Comparison of ENCODE assay signal across 8 cellular contexts in the genomic region with DNA sequence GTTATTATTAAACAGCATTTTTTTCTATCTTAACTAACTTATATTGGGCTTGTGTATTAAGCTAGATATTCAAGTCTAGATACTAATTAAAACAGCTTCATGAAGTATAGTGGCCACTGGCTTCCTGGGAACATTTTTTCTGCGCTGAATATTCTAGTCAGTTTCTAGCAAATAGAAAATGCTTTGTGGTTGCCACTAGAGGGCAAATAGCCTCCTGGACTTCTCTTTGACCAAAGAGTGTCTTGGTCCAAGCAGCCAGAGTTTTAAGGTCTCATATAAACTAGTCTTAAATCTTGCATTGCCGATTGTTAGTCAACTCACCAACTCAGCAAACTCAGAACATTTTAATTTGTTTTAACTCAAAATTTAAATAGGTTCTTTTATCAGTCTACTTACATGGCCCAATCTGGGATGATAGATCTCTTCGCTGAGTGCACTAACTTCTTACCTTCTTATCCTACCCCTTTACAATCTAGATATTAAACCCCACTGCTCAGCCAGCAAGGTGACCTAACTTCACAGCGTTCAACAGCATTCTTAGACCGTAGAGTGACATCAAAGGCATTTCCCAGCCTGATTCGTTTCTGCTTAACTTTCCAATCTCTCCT. TPM values are rescaled to one million over a fixed set of nuclear protein-coding genes. Genes with fewer than 3 reads are reported as not detected.
A peak's percentile ranks its signal among the peaks of the same experiment; 100 is the strongest.
DNase-seq lines count a peak whose midpoint lies in the region; ATAC-seq, FAIRE-seq and TF ChIP-seq lines count a peak whose summit lies in the region.

No MANE protein-coding gene starts in this region.

- H3K79me2 ChIP-seq in GM12878 (ENCODE audit: control insufficient read depth, insufficient read depth, low read length), result no peaks in the 10 kb centered on the region
- no peaks in the 10 kb centered on the region for H3K79me2 ChIP-seq in HepG2 (ENCODE audit: insufficient read depth, low read length)

- DNase-seq in DMS53 treated with DMSO at 0.1 percent for 48 hours (lab: John Stamatoyannopoulos, UW; ENCODE audit: unreplicated experiment) (peak; percentile 77), GM12878 (ENCODE audit: low read depth, low spot score) (no peak), HepG2 (ENCODE audit: low spot score) (peak; percentile 67), NOMO-1 treated with dmso at 0.1 percent for 144 hours (lab: John Stamatoyannopoulos, UW; ENCODE audit: unreplicated experiment) (no peak)

- TF ChIP-seq EP300 in GM12878 (IDR thresholded peaks at IDR 0.05; ENCODE audit: borderline replicate concordance in 1 of 2, control insufficient read depth in 1 of 2, low read depth in 2 of 2, low read length in 2 of 2) (no peak), HepG2 (IDR thresholded peaks at IDR 0.05; ENCODE audit: low read depth in 2 of 2, low read length in 2 of 2) (no peak), HepG2 (CRISPR knock-in tag; IDR thresholded peaks at IDR 0.05; ENCODE audit: borderline replicate concordance) (no peak)

- in situ Hi-C loops in GM12878 (cut with MboI), result no loop called here
- in situ Hi-C loops in HepG2 (cut with HindIII; ENCODE audit: extremely low pct_ligation_motif_present, low pct_unique_long_range_greater_than_20kb), result no loop called here

- intact Hi-C loops in GM12878 (cut with micrococcal nuclease; ENCODE audit: unreplicated experiment), result loop anchor here (5.0 kb wide), 1 partner anchor 245 kb away; no protein-coding TSS in a partner anchor
- intact Hi-C loops in HepG2 (cut with micrococcal nuclease; ENCODE audit: unreplicated experiment), result loop anchor here (1.0 kb wide), 1 partner anchor 40 kb away; no protein-coding TSS in a partner anchor

- H3K9me3 ChIP-seq in GM12878 (replicated peaks; ENCODE audit: control insufficient read depth, insufficient read depth, low read length), result no peaks in the 10 kb centered on the region
- no peaks in the 10 kb centered on the region for H3K9me3 ChIP-seq in HepG2 (ENCODE audit: low read length)

- TF ChIP-seq RAD21 in GM12878 (IDR thresholded peaks at IDR 0.05; ENCODE audit: insufficient read depth, low read depth, low read length) (no peak), HepG2 (CRISPR knock-in tag; IDR thresholded peaks at IDR 0.05) (peak; percentile 44; the same call in 1 of the 2 replicates)

- 18% methylated on average over 6 of the region's 6 CpGs for WGBS in GM12878 (ENCODE audit: insufficient coverage, insufficient replicate concordance, low lambda C conversion rate, missing lambda C conversion rate)
- WGBS in HepG2 (ENCODE audit: low lambda C conversion rate), result 22% methylated on average over 6 of the region's 6 CpGs

- no TSS peak for BruUV-seq in GM12878 (replicated peaks; lab: Mats Ljungman, UMichigan)
- BruUV-seq in HepG2 (replicated peaks; lab: Mats Ljungman, UMichigan), result no TSS peak

- TF ChIP-seq CTCF in GM12878 (IDR thresholded peaks at IDR 0.05 in 2 of 3, conservative IDR thresholded peaks at IDR 0.05 in 1 of 3; ENCODE audit: control insufficient read depth in 2 of 3, extremely low read depth in 1 of 3, insufficient read depth in 1 of 3, low read depth in 3 of 3, low read length in 3 of 3), result peak; percentile 25 to 43 (median 41); a peak in 5 of 6 replicates
- peak; percentile 67 for TF ChIP-seq CTCF in HepG2 (CRISPR knock-in tag; IDR thresholded peaks at IDR 0.05)

- H2AFZ ChIP-seq in GM12878 (ENCODE audit: control insufficient read depth, low read depth, low read length), result no peak overlapping the region
- H2AFZ ChIP-seq in HepG2 (ENCODE audit: low read length), result no peak overlapping the region

- H3K27ac ChIP-seq in GM12878 (ENCODE audit: control insufficient read depth, insufficient read depth), result no peak overlapping the region
- H3K27ac ChIP-seq in HepG2 (ENCODE audit: extremely low read length, insufficient read depth, low read length), result no peak overlapping the region

- TF ChIP-seq POLR2A in GM12878 (IDR thresholded peaks at IDR 0.05; ENCODE audit: low read depth, low read length), result no peak
- no peak for TF ChIP-seq POLR2A in HepG2 (IDR thresholded peaks at IDR 0.05; ENCODE audit: insufficient read depth in 1 of 2, low read depth in 2 of 2, low read length in 2 of 2)

- FAIRE-seq in GM12878 (lab: Jason Lieb, UNC) (no peak), HepG2 (lab: Jason Lieb, UNC) (peak; percentile 36)

- H3K9ac ChIP-seq in GM12878 (ENCODE audit: control insufficient read depth, insufficient read depth, low read length) (no peak overlapping the region), HepG2 (ENCODE audit: insufficient read depth, low read depth, low read length) (no peak overlapping the region)

- H3K4me2 ChIP-seq in GM12878 (ENCODE audit: control insufficient read depth, insufficient read depth), result no peak overlapping the region
- H3K4me2 ChIP-seq in HepG2 (ENCODE audit: low read depth, low read length), result peak overlapping the region; percentile 4; the same call in 1 of the 2 replicates

- H3K27me3 ChIP-seq in GM12878 (replicated peaks in 1 of 2; ENCODE audit: control insufficient read depth in 2 of 2, insufficient read depth in 2 of 2, low read length in 1 of 2) (no peaks in the 10 kb centered on the region), HepG2 (ENCODE audit: control insufficient read depth in 1 of 2, insufficient read depth in 2 of 2, low read length in 2 of 2) (no peaks in the 10 kb centered on the region)

- RAD21 ChIA-PET in GM12878 (lab: Charles Lee; ENCODE audit: unreplicated experiment), result no interaction called here

- CTCF ChIA-PET in GM12878 (lab: Yijun Ruan, JAX), result no interaction called here
- CTCF ChIA-PET in HepG2 (lab: Yijun Ruan, JAX; ENCODE audit: low intra/inter-chr PET ratio, low total read pairs), result interaction anchor here (2.5 kb wide), 1 partner anchor 39 kb away, joined by 15 read pairs; no protein-coding TSS in a partner anchor

- H3K4me3 ChIP-seq in GM12878 (no peak overlapping the region), HepG2 (replicated peaks in 1 of 3; ENCODE audit: insufficient read depth in 1 of 3, low read depth in 2 of 3, low read length in 3 of 3) (0 out of 6 replicates have a peak overlapping the region, but pooled peaks of 1 of the 3 experiments have one; percentile 59)

- H3K36me3 ChIP-seq in GM12878 (ENCODE audit: control insufficient read depth in 2 of 2, insufficient read depth in 2 of 2, low read length in 1 of 2), result no peaks in the 10 kb centered on the region
- no peaks in the 10 kb centered on the region for H3K36me3 ChIP-seq in HepG2 (replicated peaks in 1 of 2; ENCODE audit: control insufficient read depth in 1 of 2, insufficient read depth in 2 of 2, low read length in 2 of 2)

- POLR2A ChIA-PET in GM12878 (lab: Charles Lee) (no interaction called here), HepG2 (lab: Yijun Ruan, JAX) (no interaction called here)

- no peaks in the 10 kb centered on the region for H4K20me1 ChIP-seq in GM12878 (ENCODE audit: control insufficient read depth, insufficient read depth)
- no peaks in the 10 kb centered on the region for H4K20me1 ChIP-seq in HepG2 (ENCODE audit: insufficient read depth, low read length)

- SMC1A ChIA-PET in GM12878 (lab: Charles Lee; ENCODE audit: uncharacterized antibody, unreplicated experiment), result no interaction called here

- H3K4me1 ChIP-seq in GM12878 (ENCODE audit: control insufficient read depth, insufficient read depth, low read length) (no peaks in the 10 kb centered on the region), HepG2 (ENCODE audit: insufficient read depth, low read length) (peaks cover 26% of the 10 kb centered on the region)

- ATAC-seq in HG03432 (IDR thresholded peaks at IDR 0.05; ENCODE audit: unreplicated experiment) (peak; percentile 60), GM12878 (no peak), HepG2 (peak; percentile 82), GM18520 (IDR thresholded peaks at IDR 0.05; ENCODE audit: unreplicated experiment) (no peak), HG03469 (IDR thresholded peaks at IDR 0.05; ENCODE audit: unreplicated experiment) (no peak), HG03342 (IDR thresholded peaks at IDR 0.05; ENCODE audit: unreplicated experiment) (no peak)

RNA-seq across cellular contexts. Expression of a gene that starts 24.6 kb away (rescaled TPM):
- total RNA-seq in GM12878 (2013; cell fraction: nucleolus; rRNA removed), result not detected in 2 replicates
- total RNA-seq in GM12878 (2014; rRNA removed) (not detected in 2 replicates), GM12878 (2014; rRNA removed; fragmentation: Illumina TruSeq; extraction: Trizol) (not detected in 2 replicates), GM12878 (2021) (not detected in 2 replicates), HepG2 (2016; rRNA removed; fragmentation: Illumina TruSeq; extraction: Trizol) (0.44 and 0.60 TPM in 2 replicates)
- polyA plus RNA-seq in GM12878 (2011; ENCODE audit: low read depth), result not detected
- polyA plus RNA-seq in GM12878 (2011; rRNA removed) (not detected in 2 replicates), GM12878 (2014; fragmentation: Illumina TruSeq; extraction: Trizol) (not detected in 2 replicates), GM12878 (2014; fragmentation: Nextera tagmentation; extraction: Ambion mirVana) (not detected), GM12878 (2014; rRNA removed) (not detected in 2 replicates), GM12878 (2016; fragmentation: Nextera tagmentation; extraction: Ambion mirVana) (under 1 TPM in 1 of 2 experiments, not detected in 1; 0.09 TPM), HepG2 (2011; rRNA removed) (0.05 and 0.20 TPM in 2 replicates)
- polyA plus RNA-seq in GM12878 (2011; cell fraction: cytosol; rRNA removed), result not detected in 2 replicates
- polyA plus RNA-seq in GM12878 (2011; cell fraction: nucleus; rRNA removed), result not detected in 2 replicates
- not detected in 2 replicates for polyA plus RNA-seq in GM12878 (2012)
- polyA minus RNA-seq in GM12878 (2011; rRNA and poly(A)+ RNA removed), result not detected in 2 replicates
- not detected in 2 replicates for polyA minus RNA-seq in GM12878 (2011; cell fraction: cytosol; rRNA and poly(A)+ RNA removed)
- not detected in 2 replicates for polyA minus RNA-seq in GM12878 (2011; cell fraction: nucleus; rRNA and poly(A)+ RNA removed)
- 0.44 and 0.71 TPM in 2 replicates for total RNA-seq in HepG2 (2016; cell fraction: cytosol; rRNA removed; fragmentation: Illumina TruSeq; extraction: Trizol; ENCODE audit: low read depth)
- 0.45 and 0.65 TPM in 2 replicates for total RNA-seq in HepG2 (2016; cell fraction: insoluble cytoplasmic fraction; rRNA removed; fragmentation: Illumina TruSeq; extraction: Trizol)
- total RNA-seq in HepG2 (2016; cell fraction: membrane; rRNA removed; fragmentation: Illumina TruSeq; extraction: Trizol), result 0.52 and 0.74 TPM in 2 replicates
- total RNA-seq in HepG2 (2016; cell fraction: nucleus; rRNA removed; fragmentation: Illumina TruSeq; extraction: Trizol), result 0.53 and 0.56 TPM in 2 replicates
- 0.05 and 0.09 TPM in 2 replicates for polyA plus RNA-seq in HepG2 (2011; cell fraction: cytosol; rRNA removed)
- polyA plus RNA-seq in HepG2 (2011; cell fraction: nucleus; rRNA removed), result 0.09 and 0.18 TPM in 2 replicates
- 0.12 and 0.30 TPM in 2 replicates for polyA plus RNA-seq in HepG2 (2012)
- 0.76 and 1.0 TPM in 2 replicates for polyA plus RNA-seq in HepG2 (2016; cell fraction: cytosol; fragmentation: Illumina TruSeq; extraction: Trizol; ENCODE audit: low read depth)
- polyA plus RNA-seq in HepG2 (2016; cell fraction: insoluble cytoplasmic fraction; fragmentation: Illumina TruSeq; extraction: Trizol; ENCODE audit: low read depth), result 0.59 and 0.71 TPM in 2 replicates
- 0.87 and 0.89 TPM in 2 replicates for polyA plus RNA-seq in HepG2 (2016; cell fraction: membrane; fragmentation: Illumina TruSeq; extraction: Trizol; ENCODE audit: low read depth)
- polyA plus RNA-seq in HepG2 (2016; cell fraction: nucleus; fragmentation: Illumina TruSeq; extraction: Trizol; ENCODE audit: insufficient read depth, low read depth), result 1.1 and 1.2 TPM in 2 replicates
- polyA minus RNA-seq in HepG2 (2011; rRNA and poly(A)+ RNA removed; ENCODE audit: low replicate concordance), result not detected in 2 replicates
- polyA minus RNA-seq in HepG2 (2011; cell fraction: cytosol; rRNA and poly(A)+ RNA removed), result not detected in 2 replicates
- polyA minus RNA-seq in HepG2 (2011; cell fraction: nucleus; rRNA and poly(A)+ RNA removed), result 0.50 and 1.9 TPM in 2 replicates

Comparison
In these comparisons a context has a peak if more than half of its experiments do, and no peak if none do; other contexts are left out.
1. DNase-seq: peak in DMS53 treated with DMSO at 0.1 percent for 48 hours (single experiment) and HepG2 (single experiment); none in GM12878 (single experiment) and NOMO-1 treated with dmso at 0.1 percent for 144 hours (single experiment).
2. ATAC-seq: peak in HG03432 (single experiment) and HepG2 (single experiment); none in GM12878 (single experiment), GM18520 (single experiment), HG03469 (single experiment) and HG03342 (single experiment).